Comparison of ENCODE assay signal across 20 cellular contexts in the genomic region with DNA sequence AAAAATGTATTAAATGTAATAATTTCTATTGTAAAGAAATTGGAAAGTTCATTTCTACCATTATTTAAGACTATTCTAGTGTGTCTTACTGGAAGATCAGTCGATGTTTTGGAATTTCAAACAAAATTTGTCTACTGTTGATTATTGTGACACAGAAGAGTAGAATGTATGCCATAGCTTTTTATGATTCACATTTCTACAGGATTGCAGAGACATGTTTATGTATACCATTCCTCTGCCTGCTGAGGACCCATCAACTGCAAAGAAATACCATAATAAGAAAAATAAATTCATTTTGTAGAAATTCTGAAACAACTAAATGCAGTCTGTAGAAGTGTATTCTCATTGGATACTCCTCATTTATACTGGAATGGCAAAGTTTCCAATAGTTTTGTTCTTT.
DNase-seq lines count a peak whose midpoint lies in the region; ATAC-seq and TF ChIP-seq lines count a peak whose summit lies in the region.
"Had no signal": no experiment of that assay in that cellular context is flagged by ENCODE, and none has a peak within 500 bp of the region (broad histone marks: within the 10 kb centered on the region; RNA-seq: fewer than 3 reads in every experiment).

No MANE protein-coding gene starts in this region.

- peak; percentile 36 for DNase-seq in AG04450 (ENCODE audit: low read depth, low spot score)
- DNase-seq in HFFc6 = peak; percentile 15
- DNase-seq in choroid plexus epithelial cell (ENCODE audit: low read depth) = peak; percentile 55
- DNase-seq in foreskin keratinocyte = peak in 1 of 2 donors; percentile 67
- no peak for DNase-seq in stimulated activated naive CD8-positive, alpha-beta T cell treated with anti-CD3 and anti-CD28 coated beads, Interleukin-15, amount 100 ng/mL, for 72 hours
- DNase-seq: C1 segment of cervical spinal cord, DND-41, GF-D8, NCI-H1105, NCI-H1694, NCI-H2081 treated with DMSO at 0.1 percent for 48 hours, NCI-H446 treated with DMSO at 0.1 percent for 48 hours, Right ventricle myocardium superior had no signal

- H3K4me3 ChIP-seq in AG04450 (ENCODE audit: low read depth, low read length) = no peak overlapping the region
- no peak overlapping the region for H3K4me3 ChIP-seq in choroid plexus epithelial cell (ENCODE audit: low read depth, low read length)
- H3K4me3 ChIP-seq: K562, SK-N-MC had no signal

- ATAC-seq in foreskin keratinocyte (peak; percentile 65), HG02623 (IDR thresholded peaks at IDR 0.05; ENCODE audit: unreplicated experiment) (no peak), HG03521 (IDR thresholded peaks at IDR 0.05; ENCODE audit: unreplicated experiment) (no peak)
- no peak for ATAC-seq in stimulated activated naive CD8-positive, alpha-beta T cell treated with anti-CD3 and anti-CD28 coated beads, Interleukin-15, amount 100 ng/mL, for 72 hours
- ATAC-seq in activated CD4-positive, CD25-positive, alpha-beta regulatory T cell treated with anti-CD3 and anti-CD28 coated beads, Interleukin-2, amount 50 U/mL, for 24 hours = no peak
- ATAC-seq: HCT116, K562, Panc1 had no signal

- no peak overlapping the region for H3K4me3 Mint-ChIP-seq in HFFc6
- H3K4me3 Mint-ChIP-seq in stimulated activated naive CD8-positive, alpha-beta T cell treated with anti-CD3 and anti-CD28 coated beads, Interleukin-15, amount 100 ng/mL, for 72 hours = no peak overlapping the region

- H3K27me3 ChIP-seq in AG04450 (ENCODE audit: control insufficient read depth, insufficient read depth, low read length) (no peaks in the 10 kb centered on the region), foreskin keratinocyte (no peaks in the 10 kb centered on the region)

- CTCF ChIA-PET in AG04450 (lab: Charles Lee) = interaction anchor here (0.9 to 2.8 kb wide), 7 partner anchors 21 to 1110 kb away, joined by 3 to 10 read pairs (median 3); no protein-coding TSS in a partner anchor

- H3K27ac ChIP-seq in AG04450 (ENCODE audit: low read depth, low read length) (no peak overlapping the region), foreskin keratinocyte (no peak overlapping the region)
- H3K27ac ChIP-seq: SK-N-MC had no signal

- no peaks in the 10 kb centered on the region for H3K36me3 Mint-ChIP-seq in HFFc6 (ENCODE audit: low read depth)

- no peak overlapping the region for H3K27ac Mint-ChIP-seq in HFFc6
- no peak overlapping the region for H3K27ac Mint-ChIP-seq in stimulated activated naive CD8-positive, alpha-beta T cell treated with anti-CD3 and anti-CD28 coated beads, Interleukin-15, amount 100 ng/mL, for 72 hours

- peaks cover 14% of the 10 kb centered on the region; the same call in 1 of the 2 replicates for H3K4me1 Mint-ChIP-seq in HFFc6 (ENCODE audit: low read depth)
- H3K4me1 Mint-ChIP-seq in stimulated activated naive CD8-positive, alpha-beta T cell treated with anti-CD3 and anti-CD28 coated beads, Interleukin-15, amount 100 ng/mL, for 72 hours = no peaks in the 10 kb centered on the region

- H3K9me3 Mint-ChIP-seq in HFFc6 = no peaks in the 10 kb centered on the region
- no peaks in the 10 kb centered on the region for H3K9me3 Mint-ChIP-seq in stimulated activated naive CD8-positive, alpha-beta T cell treated with anti-CD3 and anti-CD28 coated beads, Interleukin-15, amount 100 ng/mL, for 72 hours

- H3K4me1 ChIP-seq in foreskin keratinocyte = peaks cover 18% of the 10 kb centered on the region

- no peaks in the 10 kb centered on the region; the same call in 1 of the 2 replicates for H3K9me3 ChIP-seq in AG04450 (ENCODE audit: control insufficient read depth, insufficient read depth, low read length)

- H3K27me3 Mint-ChIP-seq in HFFc6 (ENCODE audit: insufficient read depth) = peaks cover 1% of the 10 kb centered on the region; the same call in 1 of the 2 replicates
- no peaks in the 10 kb centered on the region for H3K27me3 Mint-ChIP-seq in stimulated activated naive CD8-positive, alpha-beta T cell treated with anti-CD3 and anti-CD28 coated beads, Interleukin-15, amount 100 ng/mL, for 72 hours

- POLR2A ChIA-PET in AG04450 (lab: Yijun Ruan, JAX) = no interaction called here

- TF ChIP-seq CTCF in AG04450 (IDR thresholded peaks at IDR 0.05; ENCODE audit: low read depth, low read length) (no peak), HFFc6 (IDR thresholded peaks at IDR 0.05) (no peak), choroid plexus epithelial cell (conservative IDR thresholded peaks at IDR 0.05; ENCODE audit: low read depth, low read length) (no peak), foreskin keratinocyte (conservative IDR thresholded peaks at IDR 0.05) (no peak)

Comparison
In these comparisons a context has a peak if more than half of its experiments do, and no peak if none do; other contexts are left out.
1. DNase-seq: peak in AG04450 (single experiment), HFFc6 (single experiment) and choroid plexus epithelial cell (single experiment); none in stimulated activated naive CD8-positive, alpha-beta T cell treated with anti-CD3 and anti-CD28 coated beads, Interleukin-15, amount 100 ng/mL, for 72 hours (0 of 2).